Comparison of ENCODE assay signal across 8 cellular contexts in the genomic region with DNA sequence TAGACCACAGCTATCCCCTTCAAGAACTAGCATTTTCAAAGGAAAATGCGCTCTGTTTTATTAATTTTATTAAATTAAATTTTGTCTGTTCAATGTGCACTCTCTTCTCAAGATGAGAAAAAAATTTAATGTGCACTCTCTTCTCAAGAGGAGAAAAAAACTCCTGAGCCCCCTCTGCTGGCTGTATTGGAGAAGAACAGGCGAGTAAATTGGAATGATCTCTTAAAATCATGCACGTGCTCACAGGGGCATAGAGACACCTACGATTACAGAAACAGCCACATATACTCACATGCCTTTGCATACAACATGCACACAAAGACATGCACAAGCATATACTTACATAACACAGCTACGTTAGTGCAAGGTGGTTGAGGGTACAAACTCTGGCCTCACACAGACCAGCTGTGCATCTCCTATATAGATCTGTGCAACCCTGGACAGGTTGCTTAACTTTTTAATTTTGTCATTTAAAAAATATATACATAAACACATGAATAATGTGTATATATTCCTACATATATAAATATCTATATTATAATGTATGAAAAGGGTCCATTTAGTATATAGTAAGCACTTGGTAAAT.
A peak's percentile ranks its signal among the peaks of the same experiment; 100 is the strongest.
DNase-seq lines count a peak whose midpoint lies in the region; ATAC-seq, FAIRE-seq and TF ChIP-seq lines count a peak whose summit lies in the region.

No MANE protein-coding gene starts in this region.

- H3K27ac Mint-ChIP-seq in stimulated activated memory B cell treated with anti-CD40 and anti-IgM and Interleukin-4, amounts not matched to agents 10 μg/mL and 1 μg/mL and 100 μg/mL, for 72 hours = no peak overlapping the region

- H3K36me3 ChIP-seq in heart left ventricle (no peaks in the 10 kb centered on the region), H7 (replicated peaks; ENCODE audit: control insufficient read depth, insufficient read depth, low read length) (no peaks in the 10 kb centered on the region), GM12878 (ENCODE audit: control insufficient read depth in 2 of 2, insufficient read depth in 2 of 2, low read length in 1 of 2) (no peaks in the 10 kb centered on the region), tibial artery (no peaks in the 10 kb centered on the region)

- no peaks in the 10 kb centered on the region for H3K36me3 Mint-ChIP-seq in stimulated activated memory B cell treated with anti-CD40 and anti-IgM and Interleukin-4, amounts not matched to agents 10 μg/mL and 1 μg/mL and 100 μg/mL, for 72 hours

- TF ChIP-seq POLR2A in heart left ventricle (IDR thresholded peaks at IDR 0.05) (no peak), GM12878 (IDR thresholded peaks at IDR 0.05; ENCODE audit: low read depth, low read length) (no peak)

- DNase-seq in heart left ventricle (no peak), cardiac septum (ENCODE audit: low spot score) (no peak), H7 (peak; percentile 65), NCI-H2227 (lab: John Stamatoyannopoulos, UW; ENCODE audit: unreplicated experiment) (peak; percentile 19), GM12878 (ENCODE audit: low read depth, low spot score) (peak; percentile 3), left colon (peak in 1 of 2 donors; percentile 9), tibial artery (no peak)

- intact Hi-C loops in heart left ventricle (cut with DNase I) (loop anchor here in 4 of 10 donors (5.0 to 10.0 kb wide), 3 partner anchors 84 to 523 kb away; no protein-coding TSS in a partner anchor), cardiac septum (cut with DNase I) (loop anchor here (5.0 kb wide), 1 partner anchor 84 kb away; no protein-coding TSS in a partner anchor), GM12878 (cut with micrococcal nuclease; ENCODE audit: unreplicated experiment) (loop anchor here (1.0 kb wide), 1 partner anchor 84 kb away; no protein-coding TSS in a partner anchor), left colon (cut with DNase I, micrococcal nuclease) (no loop called here), tibial artery (cut with DNase I; ENCODE audit: low total_unique reads) (loop anchor here (5.0 kb wide), 1 partner anchor 84 kb away; no protein-coding TSS in a partner anchor)

- H3K27ac ChIP-seq in heart left ventricle (no peak overlapping the region), GM12878 (ENCODE audit: control insufficient read depth, insufficient read depth) (no peak overlapping the region), tibial artery (no peak overlapping the region)

- FAIRE-seq in GM12878 (lab: Jason Lieb, UNC) = no peak

- POLR2A ChIA-PET in GM12878 (lab: Charles Lee) = no interaction called here

- SMC1A ChIA-PET in GM12878 (lab: Charles Lee; ENCODE audit: uncharacterized antibody, unreplicated experiment) = interaction anchor here (1.1 to 1.7 kb wide), 4 partner anchors 45 to 107 kb away, joined by 3 to 9 read pairs (median 4); no protein-coding TSS in a partner anchor

- H3K9me3 Mint-ChIP-seq in stimulated activated memory B cell treated with anti-CD40 and anti-IgM and Interleukin-4, amounts not matched to agents 10 μg/mL and 1 μg/mL and 100 μg/mL, for 72 hours = no peaks in the 10 kb centered on the region

- ATAC-seq in heart left ventricle = no peak
- ATAC-seq in GM12878 = peak; percentile 80
- peak; percentile 45 for ATAC-seq in left colon
- ATAC-seq in stimulated activated memory B cell treated with anti-CD40 and anti-IgM and Interleukin-4, amounts not matched to agents 10 μg/mL and 1 μg/mL and 100 μg/mL, for 72 hours = no peak

- no peaks in the 10 kb centered on the region for H3K27me3 Mint-ChIP-seq in stimulated activated memory B cell treated with anti-CD40 and anti-IgM and Interleukin-4, amounts not matched to agents 10 μg/mL and 1 μg/mL and 100 μg/mL, for 72 hours

- whole genome bisulfite sequencing in heart left ventricle, 4 donors = 0 to 4% (median 4%) methylated on average over 5 of the region's 5 CpGs
- WGBS in GM12878 (ENCODE audit: insufficient coverage, insufficient replicate concordance, low lambda C conversion rate, missing lambda C conversion rate) = under 1% methylated on average over 5 of the region's 5 CpGs

- TF ChIP-seq CTCF in heart left ventricle (IDR thresholded peaks at IDR 0.05) (peak in 11 of 12 donors; percentile 36 to 73 (median 57)), GM12878 (IDR thresholded peaks at IDR 0.05 in 2 of 3, conservative IDR thresholded peaks at IDR 0.05 in 1 of 3; ENCODE audit: control insufficient read depth in 2 of 3, extremely low read depth in 1 of 3, insufficient read depth in 1 of 3, low read depth in 3 of 3, low read length in 3 of 3) (peak; percentile 58 to 67 (median 66)), tibial artery (IDR thresholded peaks at IDR 0.05) (peak; percentile 40 to 48)

- no peak for TF ChIP-seq EP300 in GM12878 (IDR thresholded peaks at IDR 0.05; ENCODE audit: borderline replicate concordance in 1 of 2, control insufficient read depth in 1 of 2, low read depth in 2 of 2, low read length in 2 of 2)

- H3K4me3 Mint-ChIP-seq in stimulated activated memory B cell treated with anti-CD40 and anti-IgM and Interleukin-4, amounts not matched to agents 10 μg/mL and 1 μg/mL and 100 μg/mL, for 72 hours = no peak overlapping the region

- H3K9me3 ChIP-seq in heart left ventricle = no peaks in the 10 kb centered on the region
- no peaks in the 10 kb centered on the region for H3K9me3 ChIP-seq in GM12878 (replicated peaks; ENCODE audit: control insufficient read depth, insufficient read depth, low read length)
- peaks cover 0 to 3% (median 0%) of the 10 kb centered on the region in 3 donors for H3K9me3 ChIP-seq in tibial artery

- in situ Hi-C loops in GM12878 (cut with MboI) = loop anchor here (5.0 kb wide), 1 partner anchor 84 kb away; no protein-coding TSS in a partner anchor

- H3K4me1 ChIP-seq in heart left ventricle = no peaks in the 10 kb centered on the region
- no peaks in the 10 kb centered on the region for H3K4me1 ChIP-seq in GM12878 (ENCODE audit: control insufficient read depth, insufficient read depth, low read length)
- no peaks in the 10 kb centered on the region for H3K4me1 ChIP-seq in tibial artery

- CTCF ChIA-PET in GM12878 (lab: Yijun Ruan, JAX) = interaction anchor here (0.8 to 2.6 kb wide), 9 partner anchors 16 to 106 kb away, joined by 3 to 18 read pairs (median 4); no protein-coding TSS in a partner anchor

- H3K27me3 ChIP-seq in heart left ventricle = peaks cover 0 to 17% (median 0%) of the 10 kb centered on the region in 9 donors
- no peaks in the 10 kb centered on the region for H3K27me3 ChIP-seq in H7 (ENCODE audit: control insufficient read depth, insufficient read depth, low read length)
- no peaks in the 10 kb centered on the region for H3K27me3 ChIP-seq in GM12878 (replicated peaks in 1 of 2; ENCODE audit: control insufficient read depth in 2 of 2, insufficient read depth in 2 of 2, low read length in 1 of 2)
- no peaks in the 10 kb centered on the region for H3K27me3 ChIP-seq in tibial artery

- H3K4me1 Mint-ChIP-seq in stimulated activated memory B cell treated with anti-CD40 and anti-IgM and Interleukin-4, amounts not matched to agents 10 μg/mL and 1 μg/mL and 100 μg/mL, for 72 hours = no peaks in the 10 kb centered on the region

- H4K20me1 ChIP-seq in GM12878 (ENCODE audit: control insufficient read depth, insufficient read depth) = no peaks in the 10 kb centered on the region

- H3K4me3 ChIP-seq in heart left ventricle = no peak overlapping the region
- no peak overlapping the region for H3K4me3 ChIP-seq in H7 (ENCODE audit: insufficient read depth, low read depth, low read length)
- no peak overlapping the region for H3K4me3 ChIP-seq in GM12878
- no peak overlapping the region for H3K4me3 ChIP-seq in tibial artery

- no peaks in the 10 kb centered on the region for H3K79me2 ChIP-seq in GM12878 (ENCODE audit: control insufficient read depth, insufficient read depth, low read length)

- H2AFZ ChIP-seq in GM12878 (ENCODE audit: control insufficient read depth, low read depth, low read length) = no peak overlapping the region

- RAD21 ChIA-PET in GM12878 (lab: Charles Lee; ENCODE audit: unreplicated experiment) = interaction anchor here (1.2 kb wide), 1 partner anchor 85 kb away, joined by 6 read pairs; no protein-coding TSS in a partner anchor

- no peak overlapping the region for H3K9ac ChIP-seq in GM12878 (ENCODE audit: control insufficient read depth, insufficient read depth, low read length)

- TF ChIP-seq RAD21 in GM12878 (IDR thresholded peaks at IDR 0.05; ENCODE audit: insufficient read depth, low read depth, low read length) = peak; percentile 56

- no peak overlapping the region for H3K4me2 ChIP-seq in GM12878 (ENCODE audit: control insufficient read depth, insufficient read depth)

- no TSS peak for BruUV-seq in GM12878 (replicated peaks; lab: Mats Ljungman, UMichigan)

TF ChIP-seq in GM12878, 131 proteins besides CTCF, POLR2A, EP300 and RAD21:
- TF ChIP-seq SMC3 (IDR thresholded peaks at IDR 0.05; ENCODE audit: borderline replicate concordance, low read length) (peak; percentile 75), FOS (IDR thresholded peaks at IDR 0.05; ENCODE audit: borderline replicate concordance, extremely low read depth, insufficient read length) (no peak), BHLHE40 (IDR thresholded peaks at IDR 0.05; ENCODE audit: borderline replicate concordance in 1 of 2, low read depth in 2 of 2, low read length in 1 of 2) (peak; percentile 62 to 83), CHD2 (IDR thresholded peaks at IDR 0.05; ENCODE audit: borderline replicate concordance, low read depth, low read length) (no peak), SMAD1 (IDR thresholded peaks at IDR 0.05; ENCODE audit: low read depth, partially characterized antibody) (no peak), CREB1 (IDR thresholded peaks at IDR 0.05; ENCODE audit: low read depth) (no peak), TCF12 (IDR thresholded peaks at IDR 0.05; ENCODE audit: low read depth, low read length) (no peak), IKZF1 (conservative IDR thresholded peaks at IDR 0.05) (no peak), MXI1 (IDR thresholded peaks at IDR 0.05; ENCODE audit: low read depth, low read length) (no peak)
TF ChIP-seq in GM12878: peak in this region for 2.

Comparison
In these comparisons a context has a peak if more than half of its experiments do, and no peak if none do; other contexts are left out.
1. ATAC-seq: peak in GM12878 (single experiment) and left colon (single experiment); none in heart left ventricle (0 of 4) and stimulated activated memory B cell treated with anti-CD40 and anti-IgM and Interleukin-4, amounts not matched to agents 10 μg/mL and 1 μg/mL and 100 μg/mL, for 72 hours (single experiment).
2. DNase-seq: peak in H7 (single experiment), NCI-H2227 (single experiment) and GM12878 (single experiment); none in heart left ventricle (0 of 5), cardiac septum (single experiment) and tibial artery (0 of 2).
3. intact Hi-C loops: an anchor here in cardiac septum (5.0 kb wide), GM12878 (1.0 kb wide) and tibial artery (5.0 kb wide); none called in left colon.
4. Peak in every context shown above with its lines, with median percentiles within 50 percentile points of each other: CTCF ChIP-seq.